1 cellular context compared by ENCODE assay signal in the genomic region with DNA sequence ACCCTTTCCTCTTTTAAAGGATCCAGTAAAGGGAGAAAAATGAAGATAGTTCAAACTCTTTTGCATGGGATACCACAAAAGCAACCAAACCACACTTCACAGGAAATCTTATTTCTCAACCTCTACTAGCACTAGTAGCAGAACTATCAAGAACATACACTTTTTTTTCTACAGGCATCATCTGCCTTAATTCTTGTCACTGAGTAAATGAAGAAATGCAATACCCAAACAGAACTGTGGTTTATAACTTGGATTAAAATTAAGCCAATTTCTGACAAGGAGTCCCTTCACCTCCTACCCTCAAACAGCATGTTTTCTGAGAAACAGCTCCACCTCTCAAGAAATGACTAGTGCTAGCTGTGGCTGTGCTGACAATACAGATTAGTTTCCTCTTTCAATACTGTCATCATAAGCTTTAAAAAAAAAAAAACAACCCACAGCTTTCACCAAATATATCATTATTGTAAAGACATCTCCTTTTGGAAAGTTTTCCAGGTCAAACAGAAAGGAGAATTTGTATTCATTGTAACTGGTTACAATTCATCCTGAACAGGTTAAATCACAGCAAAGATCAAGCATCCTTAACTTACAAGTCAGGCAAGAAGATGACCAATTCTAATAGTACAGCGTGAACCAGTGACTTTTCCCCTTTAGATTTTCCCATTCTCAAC.
TF ChIP-seq lines count a peak whose summit lies in the region.

No MANE protein-coding gene starts in this region.

TF ChIP-seq in GM12878, 131 proteins besides CTCF, POLR2A, EP300 and RAD21 (continued from another document and continues in another):
- TF ChIP-seq DPF2 (IDR thresholded peaks at IDR 0.05) = 0 out of 2 replicates have a peak, but pooled peaks have one; percentile 74
- TF ChIP-seq HSF1 (IDR thresholded peaks at IDR 0.05; ENCODE audit: low read depth, low read length) = no peak
- TF ChIP-seq, protein P1, sequence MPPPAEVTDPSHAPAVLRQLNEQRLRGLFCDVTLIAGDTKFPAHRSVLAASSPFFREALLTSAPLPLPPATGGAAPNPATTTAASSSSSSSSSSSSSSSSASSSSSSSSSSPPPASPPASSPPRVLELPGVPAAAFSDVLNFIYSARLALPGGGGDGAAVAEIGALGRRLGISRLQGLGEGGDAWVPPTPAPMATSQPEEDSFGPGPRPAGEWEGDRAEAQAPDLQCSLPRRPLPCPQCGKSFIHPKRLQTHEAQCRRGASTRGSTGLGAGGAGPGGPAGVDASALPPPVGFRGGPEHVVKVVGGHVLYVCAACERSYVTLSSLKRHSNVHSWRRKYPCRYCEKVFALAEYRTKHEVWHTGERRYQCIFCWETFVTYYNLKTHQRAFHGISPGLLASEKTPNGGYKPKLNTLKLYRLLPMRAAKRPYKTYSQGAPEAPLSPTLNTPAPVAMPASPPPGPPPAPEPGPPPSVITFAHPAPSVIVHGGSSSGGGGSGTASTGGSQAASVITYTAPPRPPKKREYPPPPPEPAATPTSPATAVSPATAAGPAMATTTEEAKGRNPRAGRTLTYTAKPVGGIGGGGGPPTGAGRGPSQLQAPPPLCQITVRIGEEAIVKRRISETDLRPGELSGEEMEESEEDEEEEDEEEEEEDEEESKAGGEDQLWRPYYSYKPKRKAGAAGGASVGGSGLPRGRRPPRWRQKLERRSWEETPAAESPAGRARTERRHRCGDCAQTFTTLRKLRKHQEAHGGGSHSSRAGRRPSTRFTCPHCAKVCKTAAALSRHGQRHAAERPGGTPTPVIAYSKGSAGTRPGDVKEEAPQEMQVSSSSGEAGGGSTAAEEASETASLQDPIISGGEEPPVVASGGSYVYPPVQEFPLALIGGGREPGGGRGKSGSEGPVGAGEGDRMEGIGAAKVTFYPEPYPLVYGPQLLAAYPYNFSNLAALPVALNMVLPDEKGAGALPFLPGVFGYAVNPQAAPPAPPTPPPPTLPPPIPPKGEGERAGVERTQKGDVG (CRISPR knock-in tag; IDR thresholded peaks at IDR 0.05) = no peak
- TF ChIP-seq GABPA (IDR thresholded peaks at IDR 0.05; ENCODE audit: low read depth) = no peak
- TF ChIP-seq, protein P2, sequence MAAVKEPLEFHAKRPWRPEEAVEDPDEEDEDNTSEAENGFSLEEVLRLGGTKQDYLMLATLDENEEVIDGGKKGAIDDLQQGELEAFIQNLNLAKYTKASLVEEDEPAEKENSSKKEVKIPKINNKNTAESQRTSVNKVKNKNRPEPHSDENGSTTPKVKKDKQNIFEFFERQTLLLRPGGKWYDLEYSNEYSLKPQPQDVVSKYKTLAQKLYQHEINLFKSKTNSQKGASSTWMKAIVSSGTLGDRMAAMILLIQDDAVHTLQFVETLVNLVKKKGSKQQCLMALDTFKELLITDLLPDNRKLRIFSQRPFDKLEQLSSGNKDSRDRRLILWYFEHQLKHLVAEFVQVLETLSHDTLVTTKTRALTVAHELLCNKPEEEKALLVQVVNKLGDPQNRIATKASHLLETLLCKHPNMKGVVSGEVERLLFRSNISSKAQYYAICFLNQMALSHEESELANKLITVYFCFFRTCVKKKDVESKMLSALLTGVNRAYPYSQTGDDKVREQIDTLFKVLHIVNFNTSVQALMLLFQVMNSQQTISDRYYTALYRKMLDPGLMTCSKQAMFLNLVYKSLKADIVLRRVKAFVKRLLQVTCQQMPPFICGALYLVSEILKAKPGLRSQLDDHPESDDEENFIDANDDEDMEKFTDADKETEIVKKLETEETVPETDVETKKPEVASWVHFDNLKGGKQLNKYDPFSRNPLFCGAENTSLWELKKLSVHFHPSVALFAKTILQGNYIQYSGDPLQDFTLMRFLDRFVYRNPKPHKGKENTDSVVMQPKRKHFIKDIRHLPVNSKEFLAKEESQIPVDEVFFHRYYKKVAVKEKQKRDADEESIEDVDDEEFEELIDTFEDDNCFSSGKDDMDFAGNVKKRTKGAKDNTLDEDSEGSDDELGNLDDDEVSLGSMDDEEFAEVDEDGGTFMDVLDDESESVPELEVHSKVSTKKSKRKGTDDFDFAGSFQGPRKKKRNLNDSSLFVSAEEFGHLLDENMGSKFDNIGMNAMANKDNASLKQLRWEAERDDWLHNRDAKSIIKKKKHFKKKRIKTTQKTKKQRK (IDR thresholded peaks at IDR 0.05; ENCODE audit: low read depth, low read length) = no peak
- peak; percentile 62 for TF ChIP-seq KLF5 (IDR thresholded peaks at IDR 0.05; ENCODE audit: partially characterized antibody)
- TF ChIP-seq NR2C1 (IDR thresholded peaks at IDR 0.05) = no peak
- TF ChIP-seq CBX5 (IDR thresholded peaks at IDR 0.05; ENCODE audit: low read depth) = no peak
- TF ChIP-seq CEBPB (IDR thresholded peaks at IDR 0.05; ENCODE audit: borderline replicate concordance in 1 of 2, low read depth in 2 of 2, low read length in 2 of 2) = peak in 1 of 2 experiments; percentile 80; a peak in 1 of 4 replicates
- TF ChIP-seq SUPT20H (IDR thresholded peaks at IDR 0.05; ENCODE audit: borderline replicate concordance, control insufficient read depth, low read depth, low read length) = no peak
- TF ChIP-seq IKZF2 (IDR thresholded peaks at IDR 0.05) = peak; percentile 74 to 76
- peak; percentile 42 for TF ChIP-seq SMAD1 (IDR thresholded peaks at IDR 0.05; ENCODE audit: low read depth, partially characterized antibody)
- TF ChIP-seq BMI1 (IDR thresholded peaks at IDR 0.05; ENCODE audit: borderline replicate concordance) = peak; percentile 51; the same call in 1 of the 2 replicates
- TF ChIP-seq MTA2 (IDR thresholded peaks at IDR 0.05; ENCODE audit: low read depth) = peak; percentile 87
- peak; percentile 97 for TF ChIP-seq ZNF24 (IDR thresholded peaks at IDR 0.05)
- TF ChIP-seq RB1 (IDR thresholded peaks at IDR 0.05; ENCODE audit: borderline replicate concordance) = 0 out of 2 replicates have a peak, but pooled peaks have one; percentile 4
- TF ChIP-seq SP1 (IDR thresholded peaks at IDR 0.05; ENCODE audit: low read depth, low read length) = peak; percentile 25
- peak; percentile 20 for TF ChIP-seq SKIL (IDR thresholded peaks at IDR 0.05; ENCODE audit: low read depth, poor library complexity, severe bottlenecking)
- no peak for TF ChIP-seq NRF1 (conservative IDR thresholded peaks at IDR 0.05; ENCODE audit: low read depth, low read length)
- no peak for TF ChIP-seq HDAC6 (IDR thresholded peaks at IDR 0.05; ENCODE audit: unreplicated experiment)
- peak in 1 of 2 experiments; percentile 36; a peak in 1 of 4 replicates for TF ChIP-seq BHLHE40 (IDR thresholded peaks at IDR 0.05; ENCODE audit: borderline replicate concordance in 1 of 2, low read depth in 2 of 2, low read length in 1 of 2)
- no peak for TF ChIP-seq SREBF1 (IDR thresholded peaks at IDR 0.05; ENCODE audit: low read length)
- no peak for TF ChIP-seq TARDBP (IDR thresholded peaks at IDR 0.05; ENCODE audit: borderline replicate concordance)
- TF ChIP-seq PRDM15 (CRISPR knock-in tag; IDR thresholded peaks at IDR 0.05) = no peak
- TF ChIP-seq, protein P3, sequence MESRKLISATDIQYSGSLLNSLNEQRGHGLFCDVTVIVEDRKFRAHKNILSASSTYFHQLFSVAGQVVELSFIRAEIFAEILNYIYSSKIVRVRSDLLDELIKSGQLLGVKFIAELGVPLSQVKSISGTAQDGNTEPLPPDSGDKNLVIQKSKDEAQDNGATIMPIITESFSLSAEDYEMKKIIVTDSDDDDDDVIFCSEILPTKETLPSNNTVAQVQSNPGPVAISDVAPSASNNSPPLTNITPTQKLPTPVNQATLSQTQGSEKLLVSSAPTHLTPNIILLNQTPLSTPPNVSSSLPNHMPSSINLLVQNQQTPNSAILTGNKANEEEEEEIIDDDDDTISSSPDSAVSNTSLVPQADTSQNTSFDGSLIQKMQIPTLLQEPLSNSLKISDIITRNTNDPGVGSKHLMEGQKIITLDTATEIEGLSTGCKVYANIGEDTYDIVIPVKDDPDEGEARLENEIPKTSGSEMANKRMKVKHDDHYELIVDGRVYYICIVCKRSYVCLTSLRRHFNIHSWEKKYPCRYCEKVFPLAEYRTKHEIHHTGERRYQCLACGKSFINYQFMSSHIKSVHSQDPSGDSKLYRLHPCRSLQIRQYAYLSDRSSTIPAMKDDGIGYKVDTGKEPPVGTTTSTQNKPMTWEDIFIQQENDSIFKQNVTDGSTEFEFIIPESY (IDR thresholded peaks at IDR 0.05) = peak; percentile 17; the same call in 1 of the 2 replicates
- TF ChIP-seq, protein P4, sequence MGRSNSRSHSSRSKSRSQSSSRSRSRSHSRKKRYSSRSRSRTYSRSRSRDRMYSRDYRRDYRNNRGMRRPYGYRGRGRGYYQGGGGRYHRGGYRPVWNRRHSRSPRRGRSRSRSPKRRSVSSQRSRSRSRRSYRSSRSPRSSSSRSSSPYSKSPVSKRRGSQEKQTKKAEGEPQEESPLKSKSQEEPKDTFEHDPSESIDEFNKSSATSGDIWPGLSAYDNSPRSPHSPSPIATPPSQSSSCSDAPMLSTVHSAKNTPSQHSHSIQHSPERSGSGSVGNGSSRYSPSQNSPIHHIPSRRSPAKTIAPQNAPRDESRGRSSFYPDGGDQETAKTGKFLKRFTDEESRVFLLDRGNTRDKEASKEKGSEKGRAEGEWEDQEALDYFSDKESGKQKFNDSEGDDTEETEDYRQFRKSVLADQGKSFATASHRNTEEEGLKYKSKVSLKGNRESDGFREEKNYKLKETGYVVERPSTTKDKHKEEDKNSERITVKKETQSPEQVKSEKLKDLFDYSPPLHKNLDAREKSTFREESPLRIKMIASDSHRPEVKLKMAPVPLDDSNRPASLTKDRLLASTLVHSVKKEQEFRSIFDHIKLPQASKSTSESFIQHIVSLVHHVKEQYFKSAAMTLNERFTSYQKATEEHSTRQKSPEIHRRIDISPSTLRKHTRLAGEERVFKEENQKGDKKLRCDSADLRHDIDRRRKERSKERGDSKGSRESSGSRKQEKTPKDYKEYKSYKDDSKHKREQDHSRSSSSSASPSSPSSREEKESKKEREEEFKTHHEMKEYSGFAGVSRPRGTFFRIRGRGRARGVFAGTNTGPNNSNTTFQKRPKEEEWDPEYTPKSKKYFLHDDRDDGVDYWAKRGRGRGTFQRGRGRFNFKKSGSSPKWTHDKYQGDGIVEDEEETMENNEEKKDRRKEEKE (IDR thresholded peaks at IDR 0.05) = no peak
- TF ChIP-seq RELA (IDR thresholded peaks at IDR 0.05; ENCODE audit: borderline replicate concordance, partially characterized antibody) = no peak
- no peak; the same call in 2 of the 3 replicates for TF ChIP-seq POU2F2 (IDR thresholded peaks at IDR 0.05; ENCODE audit: borderline replicate concordance, low read depth, low read length)
- TF ChIP-seq BCL11A (IDR thresholded peaks at IDR 0.05; ENCODE audit: low read depth, low read length) = peak; percentile 82
- no peak for TF ChIP-seq FOS (IDR thresholded peaks at IDR 0.05; ENCODE audit: borderline replicate concordance, extremely low read depth, insufficient read length)
- TF ChIP-seq SIN3A (IDR thresholded peaks at IDR 0.05; ENCODE audit: low read depth, low read length) = no peak
- no peak; the same call in 1 of the 2 replicates for TF ChIP-seq MTA3 (IDR thresholded peaks at IDR 0.05; ENCODE audit: borderline replicate concordance, low read length)
